ENCODE assay signal across 10 cellular contexts in the genomic region with DNA sequence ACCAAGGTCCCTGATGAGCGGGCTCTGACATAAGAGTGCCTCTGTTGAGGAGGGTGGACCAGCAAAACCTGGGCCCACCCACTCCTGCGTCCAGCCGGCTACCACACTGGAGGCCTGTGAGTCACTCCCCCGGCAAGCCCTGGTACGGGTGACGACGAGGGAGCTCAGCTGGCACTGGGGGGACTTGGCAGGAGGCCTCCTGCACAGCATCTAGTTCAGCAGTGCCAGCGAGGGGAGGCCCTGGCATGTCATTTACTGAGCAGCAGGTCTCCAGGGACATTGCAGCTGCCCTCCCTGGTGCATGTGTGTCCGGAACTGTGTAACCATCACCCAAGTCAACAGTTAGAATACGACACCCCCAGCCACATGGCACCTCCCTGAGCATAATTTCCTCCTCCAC. TPM values are rescaled to one million over a fixed set of nuclear protein-coding genes. Genes with fewer than 3 reads are reported as not detected.
DNase-seq lines count a peak whose midpoint lies in the region; ATAC-seq and TF ChIP-seq lines count a peak whose summit lies in the region.
"Had no signal": no experiment of that assay in that cellular context is flagged by ENCODE, and none has a peak within 500 bp of the region (broad histone marks: within the 10 kb centered on the region; RNA-seq: fewer than 3 reads in every experiment).

No MANE protein-coding gene starts in this region.

- ATAC-seq in upper lobe of left lung (ENCODE audit: low FRiP score in 2 of 2) (no peak), HG02763 (IDR thresholded peaks at IDR 0.05; ENCODE audit: unreplicated experiment) (no peak)

- no peak for TF ChIP-seq CTCF in coronary artery (IDR thresholded peaks at IDR 0.05)
- no peak for TF ChIP-seq CTCF in upper lobe of left lung (IDR thresholded peaks at IDR 0.05)
- no peak for TF ChIP-seq CTCF in testis (IDR thresholded peaks at IDR 0.05)

- peak; percentile 53 for DNase-seq in NCI-H345 (lab: John Stamatoyannopoulos, UW)
- peak; percentile 94 for DNase-seq in coronary artery (ENCODE audit: low spot score)
- peak; percentile 23 to 67 for DNase-seq in upper lobe of left lung
- no peak for DNase-seq in testis
- DNase-seq in activated CD8-positive, alpha-beta memory T cell treated with anti-CD3 and anti-CD28 coated beads, Interleukin-2, amount 50 U/mL, for 48 hours = no peak
- DNase-seq: activated gamma-delta T cell treated with Interleukin-2 at 50 U/mL for 16 hours, SJCRH30 had no signal

- 80 to 93% methylated on average over 3 to 10 of the region's 10 CpGs for WGBS in upper lobe of left lung, 2 donors
- 69 to 79% methylated on average over 5 to 9 of the region's 10 CpGs for WGBS in testis, 2 donors

- H3K4me1 ChIP-seq in mucosa of rectum (ENCODE audit: control insufficient read depth in 2 of 2, insufficient read depth in 2 of 2, low read length in 2 of 2) (peaks cover 72 to 90% of the 10 kb centered on the region in 2 donors), upper lobe of left lung (peaks cover 60 to 90% (median 78%) of the 10 kb centered on the region in 4 donors), testis (peaks cover 28% of the 10 kb centered on the region)
- H3K4me1 ChIP-seq: HAP-1 had no signal

- H3K36me3 ChIP-seq in mucosa of rectum (ENCODE audit: control insufficient read depth in 2 of 2, insufficient read depth in 2 of 2, low read length in 2 of 2) (peaks cover 30 to 33% of the 10 kb centered on the region in 2 donors), upper lobe of left lung (peaks cover 0 to 35% (median 12%) of the 10 kb centered on the region in 4 donors), testis (ENCODE audit: low read depth, missing control alignments) (no peaks in the 10 kb centered on the region)

- H3K27ac ChIP-seq in coronary artery = peak overlapping the region; percentile 85 to 92
- H3K27ac ChIP-seq in mucosa of rectum (ENCODE audit: low read depth in 2 of 2, low read length in 2 of 2) = peak overlapping the region; percentile 96 to 98
- peak overlapping the region in 3 of 4 donors; percentile 67 to 84 (median 83) for H3K27ac ChIP-seq in upper lobe of left lung
- no peak overlapping the region for H3K27ac ChIP-seq in testis
- H3K27ac ChIP-seq: SJCRH30 had no signal

- no peaks in the 10 kb centered on the region for H3K9me3 ChIP-seq in mucosa of rectum (ENCODE audit: control insufficient read depth in 2 of 2, low read length in 2 of 2)
- no peaks in the 10 kb centered on the region for H3K9me3 ChIP-seq in upper lobe of left lung
- H3K9me3 ChIP-seq in testis = no peaks in the 10 kb centered on the region
- H3K9me3 ChIP-seq: HAP-1, SJCRH30 had no signal

- H3K4me3 ChIP-seq in coronary artery (no peak overlapping the region), mucosa of rectum (ENCODE audit: low read length in 2 of 2) (peak overlapping the region in 1 of 2 donors; percentile 27), upper lobe of left lung (no peak overlapping the region), testis (no peak overlapping the region)
- H3K4me3 ChIP-seq: HAP-1, SJCRH30 had no signal

- H3K27me3 ChIP-seq in mucosa of rectum (ENCODE audit: control insufficient read depth in 2 of 2, insufficient read depth in 2 of 2, low read length in 2 of 2) (no peaks in the 10 kb centered on the region), upper lobe of left lung (no peaks in the 10 kb centered on the region), testis (no peaks in the 10 kb centered on the region)
- H3K27me3 ChIP-seq: SJCRH30 had no signal

- no peak for TF ChIP-seq EP300 in upper lobe of left lung (IDR thresholded peaks at IDR 0.05)

- H3K9ac ChIP-seq in mucosa of rectum (ENCODE audit: low read depth in 1 of 2, low read length in 2 of 2) = peak overlapping the region; percentile 60 to 68

- intact Hi-C loops in testis (cut with DNase I; ENCODE audit: low total_unique reads) = no loop called here

- TF ChIP-seq POLR2A in upper lobe of left lung (IDR thresholded peaks at IDR 0.05) = no peak
- TF ChIP-seq POLR2A in testis (IDR thresholded peaks at IDR 0.05) = no peak

RNA-seq across cellular contexts. Expression of a gene that starts 24.4 kb away (rescaled TPM):
- total RNA-seq in upper lobe of left lung = 100 to 1,000 TPM in 5 of 6 donors, 10 to 100 TPM in 1; 96.4 to 716 (median 484) TPM
- 10 to 100 TPM; 31.2 to 53.1 TPM for total RNA-seq in testis
- polyA plus RNA-seq in testis (ENCODE audit: insufficient read depth, low read depth, low replicate concordance) = 94.2 TPM

Comparison
In these comparisons a context has a peak if more than half of its experiments do, and no peak if none do; other contexts are left out.
1. DNase-seq: peak in NCI-H345 (single experiment), coronary artery (single experiment) and upper lobe of left lung (2 of 2); none in testis (single experiment) and activated CD8-positive, alpha-beta memory T cell treated with anti-CD3 and anti-CD28 coated beads, Interleukin-2, amount 50 U/mL, for 48 hours (single experiment).
2. H3K27ac ChIP-seq: peak in coronary artery (2 of 2), mucosa of rectum (2 of 2) and upper lobe of left lung (3 of 4); none in testis (0 of 2).